Comparison of ENCODE assay signal across 1 cellular context in the genomic region with DNA sequence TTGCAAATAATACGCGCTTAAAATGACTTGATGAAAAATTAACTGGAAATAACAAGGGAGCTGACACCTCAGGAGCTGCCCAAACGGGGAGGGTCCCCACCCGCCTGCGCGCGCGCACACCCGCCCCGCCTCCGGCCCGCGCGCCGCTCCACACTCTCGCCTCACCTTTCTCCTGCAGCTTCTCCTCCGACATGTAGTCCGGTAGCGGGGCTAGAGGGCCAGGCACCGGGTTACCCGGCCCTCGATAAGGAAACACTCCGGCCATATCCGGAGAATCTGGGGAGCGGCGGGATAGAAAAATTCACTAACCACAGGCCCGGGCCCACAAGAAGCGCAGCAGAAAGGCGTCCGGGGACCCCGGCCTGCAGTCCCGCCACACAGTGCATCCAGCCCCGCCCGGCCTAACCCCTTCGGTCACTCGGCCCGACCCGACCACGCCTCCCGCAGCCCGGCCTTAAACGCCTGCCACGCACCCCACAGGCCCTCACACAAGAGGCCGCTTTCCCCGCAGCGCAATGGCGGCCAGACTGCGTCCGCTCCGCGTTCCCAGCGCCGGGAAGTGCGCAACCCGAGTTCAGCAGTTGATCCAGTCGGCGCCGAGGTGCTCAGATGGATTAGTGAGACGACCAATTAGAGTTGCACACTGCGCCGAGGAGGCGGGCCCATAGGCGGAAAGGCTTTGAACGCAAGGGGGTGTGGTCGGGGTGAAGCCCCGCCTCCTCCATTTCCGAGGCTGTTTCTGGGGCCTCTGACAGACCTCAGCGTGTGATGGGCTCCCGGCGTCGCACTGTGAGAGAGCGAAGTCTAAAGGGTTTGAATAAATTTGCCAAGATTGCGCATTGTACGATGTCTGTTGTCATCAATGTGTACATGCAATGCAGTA.
TF ChIP-seq lines count a peak whose summit lies in the region.

PRPF8 (minus strand) TSS at position 561 of the 883 bp plus-strand sequence; CDS start at position 265, 296 bp downstream.

TF ChIP-seq in K562, 482 proteins besides CTCF, POLR2A, EP300 and RAD21 (continued from another document and continues in another):
- TF ChIP-seq VEZF1 (CRISPR knock-in tag; IDR thresholded peaks at IDR 0.05) (peak; percentile 47), POLR2G (IDR thresholded peaks at IDR 0.05; ENCODE audit: low read depth, low read length) (peak; percentile 97), ZBED1 (IDR thresholded peaks at IDR 0.05) (0 out of 2 replicates have a peak, but pooled peaks have one; percentile 24), HDAC2 (IDR thresholded peaks at IDR 0.05) (no peak), ATF7 (IDR thresholded peaks at IDR 0.05) (peak; percentile 45; the same call in 1 of the 2 replicates), ATF1 (CRISPR knock-in tag; IDR thresholded peaks at IDR 0.05) (no peak), ATF1 (tag; IDR thresholded peaks at IDR 0.05) (peak; percentile 91), CEBPB (tag; IDR thresholded peaks at IDR 0.05) (peak; percentile 17; the same call in 1 of the 2 replicates), MYC (IDR thresholded peaks at IDR 0.05; ENCODE audit: low read depth, low read length) (0 out of 2 replicates have a peak, but pooled peaks have one; percentile 65), MYC (CRISPR knock-in tag; IDR thresholded peaks at IDR 0.05; ENCODE audit: borderline replicate concordance, low read depth) (peak; percentile 79; the same call in 1 of the 2 replicates), NFYB (IDR thresholded peaks at IDR 0.05; ENCODE audit: extremely low read depth, insufficient read length) (peak; percentile 62), ZBTB11 (CRISPR knock-in tag; IDR thresholded peaks at IDR 0.05) (peak in 1 of 3 experiments; percentile 55; a peak in 1 of 6 replicates), C11orf30 (IDR thresholded peaks at IDR 0.05; ENCODE audit: low read depth) (peak; percentile 51), ZNF124 (CRISPR knock-in tag; IDR thresholded peaks at IDR 0.05) (no peak), WHSC1 (IDR thresholded peaks at IDR 0.05; ENCODE audit: low read length) (no peak), NRF1 (conservative IDR thresholded peaks at IDR 0.05 in 1 of 2, IDR thresholded peaks at IDR 0.05 in 1 of 2) (peak; percentile 89 to 91), MBD2 (IDR thresholded peaks at IDR 0.05; ENCODE audit: borderline replicate concordance, low read depth) (peak; percentile 93), LARP7 (IDR thresholded peaks at IDR 0.05) (no peak), NR2C1 (IDR thresholded peaks at IDR 0.05) (no peak), NR2C1 (tag; IDR thresholded peaks at IDR 0.05) (0 out of 2 replicates have a peak, but pooled peaks have one; percentile 22), BDP1 (IDR thresholded peaks at IDR 0.05; ENCODE audit: insufficient read depth, insufficient read length) (no peak), SMAD1 (IDR thresholded peaks at IDR 0.05; ENCODE audit: low read depth, low read length, partially characterized antibody) (peak; percentile 70), ZNF197 (CRISPR knock-in tag; IDR thresholded peaks at IDR 0.05; ENCODE audit: low read depth) (no peak), RFX1 (IDR thresholded peaks at IDR 0.05) (no peak), ASH1L (IDR thresholded peaks at IDR 0.05; ENCODE audit: borderline replicate concordance, low read depth, partially characterized antibody) (peak; percentile 39), CCNT2 (IDR thresholded peaks at IDR 0.05; ENCODE audit: borderline replicate concordance, extremely low read depth, insufficient read length, low read depth, low read length) (peak; percentile 44), ZNF764 (CRISPR knock-in tag; IDR thresholded peaks at IDR 0.05; ENCODE audit: low read depth) (no peak), TCF7 (IDR thresholded peaks at IDR 0.05; ENCODE audit: borderline replicate concordance) (no peak; the same call in 1 of the 2 replicates), EP400 (IDR thresholded peaks at IDR 0.05) (peak; percentile 94), PHF8 (IDR thresholded peaks at IDR 0.05; ENCODE audit: borderline replicate concordance, low read length) (peak; percentile 93), NEUROD1 (IDR thresholded peaks at IDR 0.05; ENCODE audit: borderline replicate concordance, low read depth, low read length, partially characterized antibody) (peak; percentile 77), SMAD2 (IDR thresholded peaks at IDR 0.05; ENCODE audit: low read depth, low read length) (no peak), SAP30 (IDR thresholded peaks at IDR 0.05; ENCODE audit: borderline replicate concordance, insufficient read depth, low read depth, low read length, poor library complexity, severe bottlenecking) (peak; percentile 3), ZNF282 (CRISPR knock-in tag; IDR thresholded peaks at IDR 0.05) (no peak), RBM25 (IDR thresholded peaks at IDR 0.05; ENCODE audit: low read depth, low read length, severe bottlenecking) (peak; percentile 52), PCBP1 (IDR thresholded peaks at IDR 0.05; ENCODE audit: low read depth, low read length, poor library complexity, severe bottlenecking) (peak; percentile 40), THRAP3 (IDR thresholded peaks at IDR 0.05; ENCODE audit: borderline replicate concordance) (no peak), CREB1 (IDR thresholded peaks at IDR 0.05) (peak; percentile 47; the same call in 1 of the 2 replicates), CREB1 (CRISPR knock-in tag; IDR thresholded peaks at IDR 0.05) (0 out of 2 replicates have a peak, but pooled peaks have one; percentile 41), GATA2 (CRISPR knock-in tag; IDR thresholded peaks at IDR 0.05) (no peak), GABPB1 (CRISPR knock-in tag; IDR thresholded peaks at IDR 0.05) (peak; percentile 79), SIN3A (IDR thresholded peaks at IDR 0.05; ENCODE audit: borderline replicate concordance in 2 of 2, control insufficient read depth in 1 of 2, low read depth in 2 of 2, low read length in 2 of 2) (peak in 1 of 2 experiments; percentile 25; a peak in 1 of 4 replicates), RBM14 (IDR thresholded peaks at IDR 0.05; ENCODE audit: borderline replicate concordance, insufficient read depth, low read depth, low read length) (no peak)
- TF ChIP-seq, protein P1, sequence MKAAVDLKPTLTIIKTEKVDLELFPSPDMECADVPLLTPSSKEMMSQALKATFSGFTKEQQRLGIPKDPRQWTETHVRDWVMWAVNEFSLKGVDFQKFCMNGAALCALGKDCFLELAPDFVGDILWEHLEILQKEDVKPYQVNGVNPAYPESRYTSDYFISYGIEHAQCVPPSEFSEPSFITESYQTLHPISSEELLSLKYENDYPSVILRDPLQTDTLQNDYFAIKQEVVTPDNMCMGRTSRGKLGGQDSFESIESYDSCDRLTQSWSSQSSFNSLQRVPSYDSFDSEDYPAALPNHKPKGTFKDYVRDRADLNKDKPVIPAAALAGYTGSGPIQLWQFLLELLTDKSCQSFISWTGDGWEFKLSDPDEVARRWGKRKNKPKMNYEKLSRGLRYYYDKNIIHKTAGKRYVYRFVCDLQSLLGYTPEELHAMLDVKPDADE (conservative IDR thresholded peaks at IDR 0.05; ENCODE audit: control insufficient read depth, low read depth, low read length) = peak; percentile 54
- TF ChIP-seq, protein P2, sequence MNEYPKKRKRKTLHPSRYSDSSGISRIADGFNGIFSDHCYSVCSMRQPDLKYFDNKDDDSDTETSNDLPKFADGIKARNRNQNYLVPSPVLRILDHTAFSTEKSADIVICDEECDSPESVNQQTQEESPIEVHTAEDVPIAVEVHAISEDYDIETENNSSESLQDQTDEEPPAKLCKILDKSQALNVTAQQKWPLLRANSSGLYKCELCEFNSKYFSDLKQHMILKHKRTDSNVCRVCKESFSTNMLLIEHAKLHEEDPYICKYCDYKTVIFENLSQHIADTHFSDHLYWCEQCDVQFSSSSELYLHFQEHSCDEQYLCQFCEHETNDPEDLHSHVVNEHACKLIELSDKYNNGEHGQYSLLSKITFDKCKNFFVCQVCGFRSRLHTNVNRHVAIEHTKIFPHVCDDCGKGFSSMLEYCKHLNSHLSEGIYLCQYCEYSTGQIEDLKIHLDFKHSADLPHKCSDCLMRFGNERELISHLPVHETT (CRISPR knock-in tag; conservative IDR thresholded peaks at IDR 0.05 in 1 of 2, IDR thresholded peaks at IDR 0.05 in 1 of 2) = no peak
- TF ChIP-seq, protein P3, sequence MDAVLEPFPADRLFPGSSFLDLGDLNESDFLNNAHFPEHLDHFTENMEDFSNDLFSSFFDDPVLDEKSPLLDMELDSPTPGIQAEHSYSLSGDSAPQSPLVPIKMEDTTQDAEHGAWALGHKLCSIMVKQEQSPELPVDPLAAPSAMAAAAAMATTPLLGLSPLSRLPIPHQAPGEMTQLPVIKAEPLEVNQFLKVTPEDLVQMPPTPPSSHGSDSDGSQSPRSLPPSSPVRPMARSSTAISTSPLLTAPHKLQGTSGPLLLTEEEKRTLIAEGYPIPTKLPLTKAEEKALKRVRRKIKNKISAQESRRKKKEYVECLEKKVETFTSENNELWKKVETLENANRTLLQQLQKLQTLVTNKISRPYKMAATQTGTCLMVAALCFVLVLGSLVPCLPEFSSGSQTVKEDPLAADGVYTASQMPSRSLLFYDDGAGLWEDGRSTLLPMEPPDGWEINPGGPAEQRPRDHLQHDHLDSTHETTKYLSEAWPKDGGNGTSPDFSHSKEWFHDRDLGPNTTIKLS (IDR thresholded peaks at IDR 0.05; ENCODE audit: borderline replicate concordance, low read depth) = peak; percentile 70; the same call in 1 of the 2 replicates
- TF ChIP-seq, protein P4, sequence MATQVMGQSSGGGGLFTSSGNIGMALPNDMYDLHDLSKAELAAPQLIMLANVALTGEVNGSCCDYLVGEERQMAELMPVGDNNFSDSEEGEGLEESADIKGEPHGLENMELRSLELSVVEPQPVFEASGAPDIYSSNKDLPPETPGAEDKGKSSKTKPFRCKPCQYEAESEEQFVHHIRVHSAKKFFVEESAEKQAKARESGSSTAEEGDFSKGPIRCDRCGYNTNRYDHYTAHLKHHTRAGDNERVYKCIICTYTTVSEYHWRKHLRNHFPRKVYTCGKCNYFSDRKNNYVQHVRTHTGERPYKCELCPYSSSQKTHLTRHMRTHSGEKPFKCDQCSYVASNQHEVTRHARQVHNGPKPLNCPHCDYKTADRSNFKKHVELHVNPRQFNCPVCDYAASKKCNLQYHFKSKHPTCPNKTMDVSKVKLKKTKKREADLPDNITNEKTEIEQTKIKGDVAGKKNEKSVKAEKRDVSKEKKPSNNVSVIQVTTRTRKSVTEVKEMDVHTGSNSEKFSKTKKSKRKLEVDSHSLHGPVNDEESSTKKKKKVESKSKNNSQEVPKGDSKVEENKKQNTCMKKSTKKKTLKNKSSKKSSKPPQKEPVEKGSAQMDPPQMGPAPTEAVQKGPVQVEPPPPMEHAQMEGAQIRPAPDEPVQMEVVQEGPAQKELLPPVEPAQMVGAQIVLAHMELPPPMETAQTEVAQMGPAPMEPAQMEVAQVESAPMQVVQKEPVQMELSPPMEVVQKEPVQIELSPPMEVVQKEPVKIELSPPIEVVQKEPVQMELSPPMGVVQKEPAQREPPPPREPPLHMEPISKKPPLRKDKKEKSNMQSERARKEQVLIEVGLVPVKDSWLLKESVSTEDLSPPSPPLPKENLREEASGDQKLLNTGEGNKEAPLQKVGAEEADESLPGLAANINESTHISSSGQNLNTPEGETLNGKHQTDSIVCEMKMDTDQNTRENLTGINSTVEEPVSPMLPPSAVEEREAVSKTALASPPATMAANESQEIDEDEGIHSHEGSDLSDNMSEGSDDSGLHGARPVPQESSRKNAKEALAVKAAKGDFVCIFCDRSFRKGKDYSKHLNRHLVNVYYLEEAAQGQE (CRISPR knock-in tag; IDR thresholded peaks at IDR 0.05; ENCODE audit: low read depth) = no peak
- TF ChIP-seq, protein P5, sequence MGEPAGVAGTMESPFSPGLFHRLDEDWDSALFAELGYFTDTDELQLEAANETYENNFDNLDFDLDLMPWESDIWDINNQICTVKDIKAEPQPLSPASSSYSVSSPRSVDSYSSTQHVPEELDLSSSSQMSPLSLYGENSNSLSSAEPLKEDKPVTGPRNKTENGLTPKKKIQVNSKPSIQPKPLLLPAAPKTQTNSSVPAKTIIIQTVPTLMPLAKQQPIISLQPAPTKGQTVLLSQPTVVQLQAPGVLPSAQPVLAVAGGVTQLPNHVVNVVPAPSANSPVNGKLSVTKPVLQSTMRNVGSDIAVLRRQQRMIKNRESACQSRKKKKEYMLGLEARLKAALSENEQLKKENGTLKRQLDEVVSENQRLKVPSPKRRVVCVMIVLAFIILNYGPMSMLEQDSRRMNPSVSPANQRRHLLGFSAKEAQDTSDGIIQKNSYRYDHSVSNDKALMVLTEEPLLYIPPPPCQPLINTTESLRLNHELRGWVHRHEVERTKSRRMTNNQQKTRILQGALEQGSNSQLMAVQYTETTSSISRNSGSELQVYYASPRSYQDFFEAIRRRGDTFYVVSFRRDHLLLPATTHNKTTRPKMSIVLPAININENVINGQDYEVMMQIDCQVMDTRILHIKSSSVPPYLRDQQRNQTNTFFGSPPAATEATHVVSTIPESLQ (CRISPR knock-in tag; IDR thresholded peaks at IDR 0.05) = no peak
